ENCODE assay signal across 30 cellular contexts in genomic region chr1:98963359-98963758, GRCh38. TPM values are rescaled to one million over a fixed set of nuclear protein-coding genes. Genes with fewer than 3 reads are reported as not detected.
DNase-seq lines count a peak whose midpoint lies in the region; ATAC-seq and TF ChIP-seq lines count a peak whose summit lies in the region.
"Had no signal": no experiment of that assay in that cellular context is flagged by ENCODE, and none has a peak within 500 bp of the region (broad histone marks: within the 10 kb centered on the region; RNA-seq: fewer than 3 reads in every experiment).

No MANE protein-coding gene starts in this region.

- H3K27ac ChIP-seq in IMR-90 (ENCODE audit: insufficient read depth, low read length) (peak overlapping the region; percentile 64; the same call in 1 of the 2 replicates), neural cell (ENCODE audit: low read length) (peak overlapping the region; percentile 28), smooth muscle cell (ENCODE audit: low read depth) (no peak overlapping the region), thyroid gland (no peak overlapping the region)
- H3K27ac ChIP-seq: heart right ventricle, upper lobe of left lung, VCaP had no signal

- H3K4me1 Mint-ChIP-seq in activated T-helper 1 cell treated with anti-CD3 and anti-CD28 coated beads, Interleukin-12 subunit alpha, Interleukin-12 subunit beta, Interleukin-2, Interleukin-4 antibody, amounts not matched to agents 30 ng/mL and 10 ng/mL and 1 ng/mL, durations not matched to agents 14 hours and 24 hours and 36 hours (ENCODE audit: low read depth), result no peaks in the 10 kb centered on the region
- H3K4me1 Mint-ChIP-seq: activated naive CD8-positive, alpha-beta T cell treated with anti-CD3 and anti-CD28 coated beads, Interleukin-2, amount 10 ng/mL, durations not matched to agents 7 days and 5 days; central memory CD8-positive, alpha-beta T cell; stimulated activated memory B cell treated with anti-CD40 and anti-IgM and Interleukin-4, amounts not matched to agents 10 μg/mL and 1 μg/mL and 100 μg/mL, for 72 hours had no signal

- H3K4me3 Mint-ChIP-seq in activated T-helper 1 cell treated with anti-CD3 and anti-CD28 coated beads, Interleukin-12 subunit alpha, Interleukin-12 subunit beta, Interleukin-2, Interleukin-4 antibody, amounts not matched to agents 30 ng/mL and 10 ng/mL and 1 ng/mL, durations not matched to agents 14 hours and 24 hours and 36 hours, result no peak overlapping the region
- H3K4me3 Mint-ChIP-seq: activated naive CD8-positive, alpha-beta T cell treated with anti-CD3 and anti-CD28 coated beads, Interleukin-2, amount 10 ng/mL, durations not matched to agents 7 days and 5 days; central memory CD8-positive, alpha-beta T cell; dendritic cell treated with granulocyte-macrophage colony-stimulating factor and Interleukin-4, amounts not matched to agents 40 ng/mL and 50 ng/mL, for 4 days; natural killer cell treated with Interleukin-12 subunit alpha and Interleukin-12 subunit beta and Interleukin-15 and Interleukin-18, amount 100 ng/mL, for 72 hours; stimulated activated memory B cell treated with anti-CD40 and anti-IgM and Interleukin-4, amounts not matched to agents 10 μg/mL and 1 μg/mL and 100 μg/mL, for 72 hours had no signal

- CTCF ChIA-PET in IMR-90 (lab: Yijun Ruan, JAX), result no interaction called here

- H3K27me3 ChIP-seq in IMR-90 (ENCODE audit: control insufficient read depth, insufficient read depth, low read length), result no peaks in the 10 kb centered on the region
- H3K27me3 ChIP-seq in neural cell (ENCODE audit: insufficient read depth, low read depth, low read length), result no peaks in the 10 kb centered on the region
- H3K27me3 ChIP-seq in smooth muscle cell (ENCODE audit: low read depth), result no peaks in the 10 kb centered on the region
- H3K27me3 ChIP-seq in thyroid gland, result no peaks in the 10 kb centered on the region
- H3K27me3 ChIP-seq: BE2C, upper lobe of left lung had no signal

- peak overlapping the region; percentile 29; the same call in 1 of the 2 replicates for H2AK5ac ChIP-seq in IMR-90 (ENCODE audit: low read depth, low read length)

- no peak overlapping the region for H2AK9ac ChIP-seq in IMR-90 (replicated peaks; ENCODE audit: low read depth, low read length, poor library complexity)

- no peak overlapping the region for H3K27ac Mint-ChIP-seq in activated T-helper 1 cell treated with anti-CD3 and anti-CD28 coated beads, Interleukin-12 subunit alpha, Interleukin-12 subunit beta, Interleukin-2, Interleukin-4 antibody, amounts not matched to agents 30 ng/mL and 10 ng/mL and 1 ng/mL, durations not matched to agents 14 hours and 24 hours and 36 hours
- H3K27ac Mint-ChIP-seq: activated naive CD8-positive, alpha-beta T cell treated with anti-CD3 and anti-CD28 coated beads, Interleukin-2, amount 10 ng/mL, durations not matched to agents 7 days and 5 days; dendritic cell treated with granulocyte-macrophage colony-stimulating factor and Interleukin-4, amounts not matched to agents 40 ng/mL and 50 ng/mL, for 4 days; natural killer cell treated with Interleukin-12 subunit alpha and Interleukin-12 subunit beta and Interleukin-15 and Interleukin-18, amount 100 ng/mL, for 72 hours; stimulated activated memory B cell treated with anti-CD40 and anti-IgM and Interleukin-4, amounts not matched to agents 10 μg/mL and 1 μg/mL and 100 μg/mL, for 72 hours had no signal

- H3K36me3 ChIP-seq in IMR-90 (ENCODE audit: control insufficient read depth, insufficient read depth, low read length), result no peaks in the 10 kb centered on the region
- no peaks in the 10 kb centered on the region for H3K36me3 ChIP-seq in neural cell (ENCODE audit: insufficient read depth, low read length)
- H3K36me3 ChIP-seq in smooth muscle cell (ENCODE audit: low read depth), result no peaks in the 10 kb centered on the region
- H3K36me3 ChIP-seq in thyroid gland, result no peaks in the 10 kb centered on the region
- H3K36me3 ChIP-seq: BE2C, heart right ventricle, upper lobe of left lung had no signal

- DNase-seq in AG08396 (ENCODE audit: low spot score) (peak; percentile 23), IMR-90 (peak; percentile 63), cardiac fibroblast (ENCODE audit: low read depth in 2 of 2) (peak; percentile 22 to 25), smooth muscle cell (lab: John Stamatoyannopoulos, UW; ENCODE audit: unreplicated experiment) (no peak), NOMO-1 (lab: John Stamatoyannopoulos, UW; ENCODE audit: unreplicated experiment in 2 of 2) (no peak), thyroid gland (no peak)
- no peak for DNase-seq in activated T-helper 1 cell treated with anti-CD3 and anti-CD28 coated beads, Interleukin-12 subunit alpha, Interleukin-12 subunit beta, Interleukin-2, Interleukin-4 antibody, amounts not matched to agents 30 ng/mL and 10 ng/mL and 1 ng/mL, durations not matched to agents 14 hours and 24 hours and 36 hours (ENCODE audit: low spot score)
- DNase-seq: activated CD4-positive, alpha-beta T cell treated with anti-CD3 and anti-CD28 coated beads for 48 hours; activated effector memory CD4-positive, alpha-beta T cell treated with Interleukin-2 at 50 U/mL for 16 hours; activated naive CD8-positive, alpha-beta T cell treated with anti-CD3 and anti-CD28 coated beads, Interleukin-2, amount 10 ng/mL, durations not matched to agents 7 days and 5 days; BE2C; heart right ventricle; mucosa of descending colon; NCI-H1694; NCI-H446; NCI-H774; SIG-M5; substantia nigra; T1000; upper lobe of left lung had no signal

- peak overlapping the region; percentile 67 for H4K91ac ChIP-seq in IMR-90 (ENCODE audit: insufficient read depth, low read depth, low read length)

- H2AFZ ChIP-seq in IMR-90 (replicated peaks; ENCODE audit: low read length, poor library complexity) (no peak overlapping the region), neural cell (ENCODE audit: low read depth, low read length) (no peak overlapping the region), smooth muscle cell (ENCODE audit: low read depth) (no peak overlapping the region)

- intact Hi-C loops in IMR-90 (cut with micrococcal nuclease) (no loop called here), thyroid gland (cut with DNase I) (no loop called here)
- intact Hi-C loops in activated T-helper 1 cell treated with anti-CD3 and anti-CD28 coated beads, Interleukin-12 subunit alpha, Interleukin-12 subunit beta, Interleukin-2, Interleukin-4 antibody, amounts not matched to agents 30 ng/mL and 10 ng/mL and 1 ng/mL, durations not matched to agents 14 hours and 24 hours and 36 hours (cut with micrococcal nuclease), result no loop called here

- peak overlapping the region; percentile 70; the same call in 2 of the 3 replicates for H2BK15ac ChIP-seq in IMR-90 (ENCODE audit: low read depth, low read length)

- no peaks in the 10 kb centered on the region for H3K9me3 Mint-ChIP-seq in activated T-helper 1 cell treated with anti-CD3 and anti-CD28 coated beads, Interleukin-12 subunit alpha, Interleukin-12 subunit beta, Interleukin-2, Interleukin-4 antibody, amounts not matched to agents 30 ng/mL and 10 ng/mL and 1 ng/mL, durations not matched to agents 14 hours and 24 hours and 36 hours
- H3K9me3 Mint-ChIP-seq: activated naive CD8-positive, alpha-beta T cell treated with anti-CD3 and anti-CD28 coated beads, Interleukin-2, amount 10 ng/mL, durations not matched to agents 7 days and 5 days; central memory CD8-positive, alpha-beta T cell; dendritic cell treated with granulocyte-macrophage colony-stimulating factor and Interleukin-4, amounts not matched to agents 40 ng/mL and 50 ng/mL, for 4 days; natural killer cell treated with Interleukin-12 subunit alpha and Interleukin-12 subunit beta and Interleukin-15 and Interleukin-18, amount 100 ng/mL, for 72 hours; stimulated activated memory B cell treated with anti-CD40 and anti-IgM and Interleukin-4, amounts not matched to agents 10 μg/mL and 1 μg/mL and 100 μg/mL, for 72 hours had no signal

- TF ChIP-seq EP300 in neural cell (conservative IDR thresholded peaks at IDR 0.05; ENCODE audit: poor library complexity, severe bottlenecking), result no peak

- H3K14ac ChIP-seq in IMR-90 (replicated peaks; ENCODE audit: low read depth, low read length), result peak overlapping the region; percentile 48; the same call in 1 of the 2 replicates

- dilution Hi-C loops in IMR-90 (cut with HindIII; ENCODE audit: low sequenced_read_pairs, unreplicated experiment), result no loop called here

- H4K20me1 ChIP-seq in IMR-90 (ENCODE audit: insufficient read depth, low read length) (no peaks in the 10 kb centered on the region), neural cell (ENCODE audit: insufficient read depth) (no peaks in the 10 kb centered on the region), smooth muscle cell (ENCODE audit: low read depth) (no peaks in the 10 kb centered on the region)

- ATAC-seq in IMR-90 (ENCODE audit: low read depth), result peak; percentile 60
- ATAC-seq: esophagus mucosa; HCT116; heart right ventricle; mucosa of descending colon; natural killer cell treated with Interleukin-12 subunit alpha and Interleukin-12 subunit beta and Interleukin-15 and Interleukin-18, amount 100 ng/mL, for 72 hours; stimulated activated memory B cell treated with anti-CD40 and anti-IgM and Interleukin-4, amounts not matched to agents 10 μg/mL and 1 μg/mL and 100 μg/mL, for 72 hours had no signal

- peak overlapping the region; percentile 78; the same call in 1 of the 2 replicates for H2BK120ac ChIP-seq in IMR-90 (ENCODE audit: low read depth, low read length)

- H3K23ac ChIP-seq in IMR-90 (ENCODE audit: low read depth, low read length), result peak overlapping the region; percentile 60; the same call in 1 of the 2 replicates

- H3K79me1 ChIP-seq in IMR-90 (ENCODE audit: low read depth in 1 of 2, low read length in 2 of 2), result no peaks in the 10 kb centered on the region

- H2BK20ac ChIP-seq in IMR-90 (ENCODE audit: low read depth, low read length), result peak overlapping the region; percentile 88

- H4K5ac ChIP-seq in IMR-90 (ENCODE audit: low read depth, low read length), result peak overlapping the region; percentile 42; the same call in 1 of the 2 replicates

- 0 out of 2 replicates have a peak overlapping the region, but pooled peaks have one; percentile 26 for H3K4me2 ChIP-seq in IMR-90 (ENCODE audit: low read depth, low read length)
- H3K4me2 ChIP-seq in neural cell (ENCODE audit: low read length), result no peak overlapping the region
- H3K4me2 ChIP-seq in smooth muscle cell, result no peak overlapping the region

- H4K8ac ChIP-seq in IMR-90 (ENCODE audit: low read depth in 2 of 2, low read length in 2 of 2), result peak overlapping the region; percentile 9 to 55; a peak in 3 of 4 replicates

- H3F3A ChIP-seq in neural cell (ENCODE audit: insufficient read depth, low read length, poor library complexity, severe bottlenecking) (no peaks in the 10 kb centered on the region), smooth muscle cell (ENCODE audit: low read depth) (no peaks in the 10 kb centered on the region)

- TF ChIP-seq POLR2A in IMR-90 (IDR thresholded peaks at IDR 0.05; ENCODE audit: low read depth, low read length), result no peak
- TF ChIP-seq POLR2A in thyroid gland (IDR thresholded peaks at IDR 0.05), result no peak

- no CpG with 5 or more reads among the region's 1 CpG for WGBS in IMR-90 (ENCODE audit: extremely low coverage in 2 of 2, insufficient read length in 1 of 2), 2 experiments
- 32% methylated on average over 1 of the region's 1 CpG for WGBS in smooth muscle cell (ENCODE audit: low lambda C conversion rate)
- 50 to 64% methylated on average over 1 of the region's 1 CpG for WGBS in thyroid gland, 2 donors

- H3K9me3 ChIP-seq in IMR-90 (ENCODE audit: control insufficient read depth, insufficient read depth, low read length) (no peaks in the 10 kb centered on the region), neural cell (ENCODE audit: low read length) (no peaks in the 10 kb centered on the region), smooth muscle cell (replicated peaks; ENCODE audit: low read depth) (no peaks in the 10 kb centered on the region), thyroid gland (no peaks in the 10 kb centered on the region)
- H3K9me3 ChIP-seq: BE2C, heart right ventricle, mucosa of descending colon, upper lobe of left lung had no signal

- BruUV-seq in IMR-90 (replicated peaks; lab: Mats Ljungman, UMichigan), result no TSS peak

- peak overlapping the region; percentile 54 for H3K4ac ChIP-seq in IMR-90 (ENCODE audit: low read depth, low read length)

- H3K4me1 ChIP-seq in IMR-90 (ENCODE audit: control insufficient read depth, insufficient read depth, low read length) (peaks cover 11% of the 10 kb centered on the region), smooth muscle cell (ENCODE audit: low read depth) (no peaks in the 10 kb centered on the region), thyroid gland (no peaks in the 10 kb centered on the region)
- H3K4me1 ChIP-seq: heart right ventricle, upper lobe of left lung had no signal

- POLR2A ChIA-PET in IMR-90 (lab: Charles Lee; ENCODE audit: unreplicated experiment), result no interaction called here

- in situ Hi-C loops in IMR-90 (cut with MboI; ENCODE audit: low sequenced_read_pairs), result no loop called here

- H3K4me3 ChIP-seq in IMR-90 (ENCODE audit: insufficient read depth, low read depth, low read length) (no peak overlapping the region), cardiac fibroblast (replicated peaks in 1 of 2; ENCODE audit: low read depth in 2 of 2, low read length in 2 of 2) (no peak overlapping the region), neural cell (ENCODE audit: low read length) (no peak overlapping the region), smooth muscle cell (no peak overlapping the region), thyroid gland (replicated peaks in 1 of 3) (no peak overlapping the region)
- H3K4me3 ChIP-seq: heart right ventricle, lung, mucosa of descending colon, upper lobe of left lung had no signal

- H3K18ac ChIP-seq in IMR-90 (ENCODE audit: low read depth, low read length), result peak overlapping the region; percentile 98

- H3K27me3 Mint-ChIP-seq in activated T-helper 1 cell treated with anti-CD3 and anti-CD28 coated beads, Interleukin-12 subunit alpha, Interleukin-12 subunit beta, Interleukin-2, Interleukin-4 antibody, amounts not matched to agents 30 ng/mL and 10 ng/mL and 1 ng/mL, durations not matched to agents 14 hours and 24 hours and 36 hours (ENCODE audit: insufficient read depth), result peaks cover 2% of the 10 kb centered on the region
- H3K27me3 Mint-ChIP-seq: activated naive CD8-positive, alpha-beta T cell treated with anti-CD3 and anti-CD28 coated beads, Interleukin-2, amount 10 ng/mL, durations not matched to agents 7 days and 5 days; dendritic cell treated with granulocyte-macrophage colony-stimulating factor and Interleukin-4, amounts not matched to agents 40 ng/mL and 50 ng/mL, for 4 days had no signal

- TF ChIP-seq RAD21 in IMR-90 (IDR thresholded peaks at IDR 0.05; ENCODE audit: low read length), result no peak
- no peak for TF ChIP-seq RAD21 in neural cell (conservative IDR thresholded peaks at IDR 0.05)

- H3K9me2 ChIP-seq in neural cell (ENCODE audit: insufficient read depth, low read length), result no peaks in the 10 kb centered on the region

- H3K79me2 ChIP-seq in neural cell (replicated peaks; ENCODE audit: insufficient read depth, low read length) (no peaks in the 10 kb centered on the region), smooth muscle cell (ENCODE audit: low read depth) (no peaks in the 10 kb centered on the region)

- H3K56ac ChIP-seq in IMR-90 (ENCODE audit: extremely low read depth, insufficient read depth, low read length), result peak overlapping the region; percentile 35; the same call in 1 of the 2 replicates

- no peak for TF ChIP-seq CTCF in IMR-90 (conservative IDR thresholded peaks at IDR 0.05; ENCODE audit: low read depth, low read length)
- no peak for TF ChIP-seq CTCF in cardiac fibroblast (IDR thresholded peaks at IDR 0.05; ENCODE audit: low read depth, low read length)
- no peak for TF ChIP-seq CTCF in neural cell (IDR thresholded peaks at IDR 0.05; ENCODE audit: poor library complexity, severe bottlenecking)
- no peak for TF ChIP-seq CTCF in smooth muscle cell (IDR thresholded peaks at IDR 0.05; ENCODE audit: borderline replicate concordance, insufficient read depth, poor library complexity, severe bottlenecking)
- TF ChIP-seq CTCF in thyroid gland (IDR thresholded peaks at IDR 0.05), result no peak

- peak overlapping the region; percentile 77 for H2BK5ac ChIP-seq in IMR-90 (ENCODE audit: low read depth, low read length, poor library complexity, severe bottlenecking)

- no peaks in the 10 kb centered on the region for H3K36me3 Mint-ChIP-seq in activated T-helper 1 cell treated with anti-CD3 and anti-CD28 coated beads, Interleukin-12 subunit alpha, Interleukin-12 subunit beta, Interleukin-2, Interleukin-4 antibody, amounts not matched to agents 30 ng/mL and 10 ng/mL and 1 ng/mL, durations not matched to agents 14 hours and 24 hours and 36 hours (ENCODE audit: low read depth)
- H3K36me3 Mint-ChIP-seq: activated naive CD8-positive, alpha-beta T cell treated with anti-CD3 and anti-CD28 coated beads, Interleukin-2, amount 10 ng/mL, durations not matched to agents 7 days and 5 days; natural killer cell treated with Interleukin-12 subunit alpha and Interleukin-12 subunit beta and Interleukin-15 and Interleukin-18, amount 100 ng/mL, for 72 hours; stimulated activated memory B cell treated with anti-CD40 and anti-IgM and Interleukin-4, amounts not matched to agents 10 μg/mL and 1 μg/mL and 100 μg/mL, for 72 hours had no signal

- H3K9me1 ChIP-seq in IMR-90 (ENCODE audit: insufficient read depth, low read length), result no peaks in the 10 kb centered on the region; the same call in 1 of the 2 replicates

- H3K9ac ChIP-seq in IMR-90 (ENCODE audit: low read depth, low read length), result no peak overlapping the region
- no peak overlapping the region for H3K9ac ChIP-seq in neural cell (ENCODE audit: low read length)
- no peak overlapping the region for H3K9ac ChIP-seq in smooth muscle cell (ENCODE audit: low read depth)

RNA-seq across cellular contexts. Expression of gene PLPPR5, which starts 41.3 kb away (rescaled TPM):
- total RNA-seq in IMR-90 (2012; rRNA removed) (under 0.01 TPM in 2 replicates), smooth muscle cell (0.18 and 0.36 TPM in 2 replicates), thyroid gland (not detected)
- polyA plus RNA-seq in IMR-90 (2012; rRNA removed) (0.05 and 0.06 TPM in 2 replicates), neural cell (17.0 and 21.9 TPM in 2 replicates), smooth muscle cell (0.11 and 0.34 TPM in 2 replicates)
- 0.02 and 0.03 TPM in 2 replicates for polyA plus RNA-seq in IMR-90 (2012; cell fraction: cytosol; rRNA removed)
- polyA plus RNA-seq in IMR-90 (2012; cell fraction: nucleus; rRNA removed; ENCODE audit: low replicate concordance), result 0.01 TPM in 1 of 2 replicates, not detected in the other
- 22.2 and 25.0 TPM in 2 replicates for polyA minus RNA-seq in neural cell
- total RNA-seq in activated T-helper 1 cell treated with anti-CD3 and anti-CD28 coated beads, Interleukin-12 subunit alpha, Interleukin-12 subunit beta, Interleukin-2, Interleukin-4 antibody, amounts not matched to agents 30 ng/mL and 10 ng/mL and 1 ng/mL, durations not matched to agents 14 hours and 24 hours and 36 hours, result not detected in 2 replicates
- total RNA-seq: activated naive CD8-positive, alpha-beta T cell treated with anti-CD3 and anti-CD28 coated beads, Interleukin-2, amount 10 ng/mL, durations not matched to agents 7 days and 5 days; esophagus mucosa; natural killer cell treated with Interleukin-12 subunit alpha and Interleukin-12 subunit beta and Interleukin-15 and Interleukin-18, amount 100 ng/mL, for 72 hours; osteocyte had no signal
- polyA plus RNA-seq: heart right ventricle had no signal

Comparison
In these comparisons a context has a peak if more than half of its experiments do, and no peak if none do; other contexts are left out.
1. DNase-seq: peak in AG08396 (single experiment), IMR-90 (single experiment) and cardiac fibroblast (2 of 2); none in activated T-helper 1 cell treated with anti-CD3 and anti-CD28 coated beads, Interleukin-12 subunit alpha, Interleukin-12 subunit beta, Interleukin-2, Interleukin-4 antibody, amounts not matched to agents 30 ng/mL and 10 ng/mL and 1 ng/mL, durations not matched to agents 14 hours and 24 hours and 36 hours (single experiment), smooth muscle cell (single experiment), NOMO-1 (0 of 2) and thyroid gland (0 of 2).
2. H3K27ac ChIP-seq: peak in IMR-90 (single experiment) and neural cell (single experiment); none in smooth muscle cell (single experiment) and thyroid gland (0 of 3).